In the genomic region with DNA sequence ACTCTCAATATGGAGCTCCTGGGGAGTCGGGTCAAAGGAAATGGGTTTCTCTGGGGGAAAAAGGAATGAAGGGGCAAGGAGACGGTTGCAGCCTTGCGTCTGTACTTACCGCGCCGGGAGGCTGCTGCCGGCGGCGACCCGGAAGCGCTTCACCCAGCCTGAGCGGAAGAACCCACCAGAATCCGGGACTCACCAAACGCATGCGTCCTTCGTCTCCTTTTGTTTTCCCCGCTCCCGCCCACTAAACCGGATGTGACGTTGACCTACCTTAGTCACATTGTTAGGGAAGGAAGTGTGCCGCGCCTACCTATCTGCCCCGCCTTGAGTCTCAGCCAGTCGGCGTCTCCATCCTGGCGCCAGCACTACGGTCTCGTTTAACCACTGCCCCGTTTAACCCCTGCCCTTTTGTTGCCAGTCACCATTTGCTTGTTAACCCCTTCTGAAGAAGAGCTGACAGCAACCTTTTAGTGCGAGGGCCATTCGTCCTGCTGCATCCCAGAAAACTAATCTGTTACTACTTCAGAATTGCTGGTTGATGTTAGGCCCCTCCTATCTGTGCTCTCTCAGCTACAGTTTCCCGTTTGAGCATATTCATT, we compare ENCODE assay signal across 8 cellular contexts. TPM values are rescaled to one million over a fixed set of nuclear protein-coding genes. Genes with fewer than 3 reads are reported as not detected.
A peak's percentile ranks its signal among the peaks of the same experiment; 100 is the strongest.
DNase-seq lines count a peak whose midpoint lies in the region; ATAC-seq and TF ChIP-seq lines count a peak whose summit lies in the region.

TSS of gene ANAPC15 (minus strand) at position 155 of the 596 bp plus-strand sequence. CDS start 1,419 bp downstream, outside the sequence.

- peak within 1 kb of the TSS; percentile 82 for H3K4me3 Mint-ChIP-seq in activated CD4-positive, alpha-beta T cell treated with anti-CD3 and anti-CD28 coated beads, Interleukin-2, amount 10 ng/mL, durations not matched to agents 7 days and 5 days

- H3K4me1 ChIP-seq in BE2C: peaks cover 8% of the 10 kb centered on the region

- ATAC-seq in GM19324 (IDR thresholded peaks at IDR 0.05; ENCODE audit: low FRiP score, unreplicated experiment): peak; percentile 81
- ATAC-seq in HG03469 (IDR thresholded peaks at IDR 0.05; ENCODE audit: unreplicated experiment): peak; percentile 51

- peak within 1 kb of the TSS; percentile 89 to 99 for H3K27ac ChIP-seq in coronary artery

- H3K36me3 ChIP-seq in BE2C: peaks cover 6% of the 10 kb centered on the region

- no peaks in the 10 kb centered on the region for H3K9me3 ChIP-seq in BE2C

- peaks cover 10% of the 10 kb centered on the region for H3K36me3 Mint-ChIP-seq in activated CD4-positive, alpha-beta T cell treated with anti-CD3 and anti-CD28 coated beads, Interleukin-2, amount 10 ng/mL, durations not matched to agents 7 days and 5 days (ENCODE audit: low read depth)

- peaks cover 25% of the 10 kb centered on the region for H3K4me1 Mint-ChIP-seq in activated CD4-positive, alpha-beta T cell treated with anti-CD3 and anti-CD28 coated beads, Interleukin-2, amount 10 ng/mL, durations not matched to agents 7 days and 5 days

- DNase-seq in BE2C (peak; percentile 97), NCI-H526 treated with DMSO at 0.1 percent for 48 hours (lab: John Stamatoyannopoulos, UW) (peak; percentile 99), coronary artery (ENCODE audit: low spot score) (peak; percentile 99), left kidney (ENCODE audit: low read depth, low spot score) (peak; percentile 100)
- DNase-seq in activated CD4-positive, alpha-beta T cell treated with anti-CD3 and anti-CD28 coated beads, Interleukin-2, amount 10 ng/mL, durations not matched to agents 7 days and 5 days: peak; percentile 100
- peak; percentile 98 to 99 for DNase-seq in stimulated activated CD4-positive, alpha-beta T cell treated with anti-CD3 and anti-CD28 coated beads, Interleukin-2, amount 100 ng/mL, for 24 hours

- TF ChIP-seq CTCF in BE2C (IDR thresholded peaks at IDR 0.05; ENCODE audit: low read depth, low read length): no peak
- no peak for TF ChIP-seq CTCF in coronary artery (IDR thresholded peaks at IDR 0.05)

- peak within 1 kb of the TSS; percentile 97 for H3K27ac Mint-ChIP-seq in activated CD4-positive, alpha-beta T cell treated with anti-CD3 and anti-CD28 coated beads, Interleukin-2, amount 10 ng/mL, durations not matched to agents 7 days and 5 days

- H3K4me3 ChIP-seq in BE2C (ENCODE audit: low read depth, low read length): peak within 1 kb of the TSS; percentile 78
- peak within 1 kb of the TSS; percentile 68 for H3K4me3 ChIP-seq in coronary artery

- H3K27me3 Mint-ChIP-seq in activated CD4-positive, alpha-beta T cell treated with anti-CD3 and anti-CD28 coated beads, Interleukin-2, amount 10 ng/mL, durations not matched to agents 7 days and 5 days: no peaks in the 10 kb centered on the region

- POLR2A ChIA-PET in activated CD4-positive, alpha-beta T cell treated with anti-CD3 and anti-CD28 coated beads, Interleukin-2, amount 10 ng/mL, durations not matched to agents 7 days and 5 days (lab: Charles Lee): interaction anchor here (0.6 kb wide), 2 partner anchors 12 to 303 kb away, joined by 3 read pairs; no protein-coding TSS in a partner anchor

- peaks cover 3% of the 10 kb centered on the region for H3K9me3 Mint-ChIP-seq in activated CD4-positive, alpha-beta T cell treated with anti-CD3 and anti-CD28 coated beads, Interleukin-2, amount 10 ng/mL, durations not matched to agents 7 days and 5 days

- CTCF ChIA-PET in activated CD4-positive, alpha-beta T cell treated with anti-CD3 and anti-CD28 coated beads, Interleukin-2, amount 10 ng/mL, durations not matched to agents 7 days and 5 days (lab: Charles Lee): interaction anchor here (0.7 to 1.4 kb wide), 5 partner anchors 11 to 87 kb away, joined by 3 to 5 read pairs (median 4); no protein-coding TSS in a partner anchor

- no peaks in the 10 kb centered on the region for H3K27me3 ChIP-seq in BE2C

RNA-seq across cellular contexts. Expression of gene ANAPC15, which starts in this region (rescaled TPM):
- 140 TPM for polyA plus RNA-seq in BE2C (2012; ENCODE audit: insufficient read depth, insufficient read length, low read depth)
- 10 to 100 TPM; 74.5 to 79.6 TPM for total RNA-seq in activated CD4-positive, alpha-beta T cell treated with anti-CD3 and anti-CD28 coated beads, Interleukin-2, amount 10 ng/mL, durations not matched to agents 7 days and 5 days

Comparison
In these comparisons a context has a peak if more than half of its experiments do, and no peak if none do; other contexts are left out.
1. Peak in every context shown above with its lines: DNase-seq, ATAC-seq, H3K4me3 ChIP-seq and H3K27ac ChIP-seq.